ENCODE assay signal across 8 cellular contexts in the genomic region with DNA sequence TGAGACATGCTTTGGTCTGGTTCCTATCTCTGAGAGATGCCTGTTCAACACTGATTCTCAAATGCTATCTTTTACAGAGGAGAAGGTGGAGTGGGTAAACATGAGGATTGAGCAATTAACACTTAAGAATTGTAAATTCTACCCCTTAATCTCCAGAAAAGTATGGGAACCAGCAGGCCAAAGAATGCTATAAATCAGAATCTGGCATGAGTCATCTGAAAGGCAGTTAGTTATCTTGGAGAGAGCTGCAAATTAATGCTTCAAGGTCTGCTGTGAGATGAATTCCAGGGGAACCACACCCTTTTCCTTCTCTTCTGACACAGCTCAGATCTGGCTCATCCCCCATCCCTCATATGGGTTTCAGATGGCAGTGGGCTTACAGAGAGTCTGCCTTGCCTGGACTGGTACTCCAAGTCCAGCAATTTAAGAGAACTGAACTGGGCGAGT. TPM values are rescaled to one million over a fixed set of nuclear protein-coding genes. Genes with fewer than 3 reads are reported as not detected.
DNase-seq lines count a peak whose midpoint lies in the region; ATAC-seq and TF ChIP-seq lines count a peak whose summit lies in the region.

No MANE protein-coding gene starts in this region.

- intact Hi-C loops in adrenal gland (cut with DNase I): no loop called here
- intact Hi-C loops in activated CD4-positive, alpha-beta T cell treated with anti-CD3 and anti-CD28 coated beads for 36 hours (cut with DNase I, micrococcal nuclease): no loop called here

- H3K27ac ChIP-seq in adrenal gland: peak overlapping the region; percentile 37 to 89 (median 75)

- H3K27me3 ChIP-seq in adrenal gland: no peaks in the 10 kb centered on the region

- peak; percentile 100 for DNase-seq in A172 (ENCODE audit: low spot score)
- DNase-seq in HCEC 1CT: peak; percentile 91
- peak in 6 of 7 donors; percentile 32 to 58 (median 44) for DNase-seq in adrenal gland
- DNase-seq in kidney glomerular epithelial cell (lab: John Stamatoyannopoulos, UW): peak; percentile 96
- DNase-seq in NCI-H1105 (lab: John Stamatoyannopoulos, UW): no peak
- no peak for DNase-seq in T-helper 9 cell
- no peak for DNase-seq in amniotic stem cell (lab: John Stamatoyannopoulos, UW)
- DNase-seq in activated CD4-positive, alpha-beta T cell treated with anti-CD3 and anti-CD28 coated beads for 36 hours: no peak

- CTCF ChIA-PET in activated CD4-positive, alpha-beta T cell treated with anti-CD3 and anti-CD28 coated beads for 36 hours (lab: Charles Lee): interaction anchor here (1.2 to 12.5 kb wide), 5 partner anchors 11 to 79 kb away, joined by 4 to 98 read pairs (median 60); no protein-coding TSS in a partner anchor

- POLR2A ChIA-PET in activated CD4-positive, alpha-beta T cell treated with anti-CD3 and anti-CD28 coated beads for 36 hours (lab: Charles Lee): no interaction called here

- no peaks in the 10 kb centered on the region for H3K27me3 Mint-ChIP-seq in activated CD4-positive, alpha-beta T cell treated with anti-CD3 and anti-CD28 coated beads for 36 hours

- no peak for ATAC-seq in activated CD4-positive, alpha-beta T cell treated with anti-CD3 and anti-CD28 coated beads for 36 hours

- no peak overlapping the region for H3K4me3 Mint-ChIP-seq in activated CD4-positive, alpha-beta T cell treated with anti-CD3 and anti-CD28 coated beads for 36 hours

- 42 to 63% (median 54%) methylated on average over 1 of the region's 1 CpG for WGBS in adrenal gland, 4 donors

- peaks cover 40% of the 10 kb centered on the region for H3K36me3 Mint-ChIP-seq in activated CD4-positive, alpha-beta T cell treated with anti-CD3 and anti-CD28 coated beads for 36 hours (ENCODE audit: low read depth)

- peaks cover 46 to 73% of the 10 kb centered on the region in 2 donors for H3K4me1 ChIP-seq in adrenal gland (replicated peaks in 1 of 2)

- no peak for TF ChIP-seq POLR2A in adrenal gland (IDR thresholded peaks at IDR 0.05)

- peaks cover 0 to 24% of the 10 kb centered on the region in 2 donors for H3K36me3 ChIP-seq in adrenal gland (replicated peaks in 1 of 2)

- no peak for TF ChIP-seq CTCF in adrenal gland (IDR thresholded peaks at IDR 0.05)

- peak overlapping the region in 1 of 4 donors; percentile 13 for H3K4me3 ChIP-seq in adrenal gland

- H3K27ac Mint-ChIP-seq in activated CD4-positive, alpha-beta T cell treated with anti-CD3 and anti-CD28 coated beads for 36 hours: no peak overlapping the region

- no peaks in the 10 kb centered on the region for H3K9me3 Mint-ChIP-seq in activated CD4-positive, alpha-beta T cell treated with anti-CD3 and anti-CD28 coated beads for 36 hours (ENCODE audit: low read depth)

- no peaks in the 10 kb centered on the region for H3K9me3 ChIP-seq in adrenal gland (replicated peaks in 1 of 3)

- H3K4me1 Mint-ChIP-seq in activated CD4-positive, alpha-beta T cell treated with anti-CD3 and anti-CD28 coated beads for 36 hours: peaks cover 80% of the 10 kb centered on the region

RNA-seq across cellular contexts. Expression of a gene that starts 5.2 kb away (rescaled TPM):
- total RNA-seq in A172 (2014; rRNA removed; shearing (Covaris generic)): 760 and 801 TPM in 2 replicates
- total RNA-seq in adrenal gland: 100 to 1,000 TPM in 5 of 8 donors, 10 to 100 TPM in 3; 66.7 to 463 (median 262) TPM
- polyA plus RNA-seq in adrenal gland: 100 to 1,000 TPM; 439 to 860 (median 798) TPM
- 100 to 1,000 TPM; 230 to 246 TPM for total RNA-seq in activated CD4-positive, alpha-beta T cell treated with anti-CD3 and anti-CD28 coated beads for 36 hours

RNA-seq across cellular contexts. Expression of a gene that starts 48.4 kb away (rescaled TPM):
- total RNA-seq in A172 (2014; rRNA removed; shearing (Covaris generic)): 517 and 658 TPM in 2 replicates
- 100 to 1,000 TPM in 6 of 8 donors, 10 to 100 TPM in 2; 66.8 to 251 (median 145) TPM for total RNA-seq in adrenal gland
- polyA plus RNA-seq in adrenal gland: 1,000 to 10,000 TPM in 1 of 3 donors, 100 to 1,000 TPM in 2; 308 to 1,160 (median 987) TPM
- 100 to 1,000 TPM; 264 to 361 TPM for total RNA-seq in activated CD4-positive, alpha-beta T cell treated with anti-CD3 and anti-CD28 coated beads for 36 hours

Comparison
In these comparisons a context has a peak if more than half of its experiments do, and no peak if none do; other contexts are left out.
1. DNase-seq: peak in A172 (single experiment), HCEC 1CT (single experiment), adrenal gland (6 of 7) and kidney glomerular epithelial cell (single experiment); none in NCI-H1105 (single experiment), T-helper 9 cell (single experiment), amniotic stem cell (single experiment) and activated CD4-positive, alpha-beta T cell treated with anti-CD3 and anti-CD28 coated beads for 36 hours (single experiment).